Comparison of ENCODE assay signal across 1 cellular context in genomic region chr19:18278521-18279265, GRCh38.
TF ChIP-seq lines count a peak whose summit lies in the region.

No MANE protein-coding gene starts in this region.

TF ChIP-seq in GM12878, 131 proteins besides CTCF, POLR2A, EP300 and RAD21:
- no peak for TF ChIP-seq GATAD2B (conservative IDR thresholded peaks at IDR 0.05; ENCODE audit: low read depth)
- TF ChIP-seq ZBTB40 (IDR thresholded peaks at IDR 0.05; ENCODE audit: borderline replicate concordance), result no peak
- no peak for TF ChIP-seq IKZF1 (conservative IDR thresholded peaks at IDR 0.05)
- no peak for TF ChIP-seq E2F4 (IDR thresholded peaks at IDR 0.05; ENCODE audit: low read depth, low read length)
- TF ChIP-seq IRF5 (IDR thresholded peaks at IDR 0.05; ENCODE audit: borderline replicate concordance), result no peak
- TF ChIP-seq NFXL1 (IDR thresholded peaks at IDR 0.05; ENCODE audit: borderline replicate concordance), result 0 out of 2 replicates have a peak, but pooled peaks have one; percentile 84
- no peak for TF ChIP-seq TCF7 (IDR thresholded peaks at IDR 0.05; ENCODE audit: borderline replicate concordance)
- no peak for TF ChIP-seq HDAC2 (IDR thresholded peaks at IDR 0.05)
- no peak for TF ChIP-seq KLF5 (IDR thresholded peaks at IDR 0.05; ENCODE audit: partially characterized antibody)
- no peak for TF ChIP-seq ATF2 (IDR thresholded peaks at IDR 0.05; ENCODE audit: low read length)
- TF ChIP-seq FOXK2 (IDR thresholded peaks at IDR 0.05), result no peak
- TF ChIP-seq BACH1 (IDR thresholded peaks at IDR 0.05; ENCODE audit: borderline replicate concordance), result peak; percentile 11; the same call in 1 of the 2 replicates
- 0 out of 2 replicates have a peak, but pooled peaks have one; percentile 25 for TF ChIP-seq MXI1 (IDR thresholded peaks at IDR 0.05; ENCODE audit: low read depth, low read length)
- no peak for TF ChIP-seq STAT3 (IDR thresholded peaks at IDR 0.05; ENCODE audit: low read depth, low read length)
- no peak for TF ChIP-seq SMAD5 (IDR thresholded peaks at IDR 0.05; ENCODE audit: low read depth)
- TF ChIP-seq HDGF (IDR thresholded peaks at IDR 0.05), result no peak
- TF ChIP-seq SREBF2 (IDR thresholded peaks at IDR 0.05; ENCODE audit: low read length), result no peak
- no peak for TF ChIP-seq MYC (IDR thresholded peaks at IDR 0.05; ENCODE audit: insufficient read depth, insufficient read length, insufficient replicate concordance, low read length, severe bottlenecking)
- TF ChIP-seq SRF (IDR thresholded peaks at IDR 0.05; ENCODE audit: low read depth in 2 of 2, low read length in 2 of 2), result no peak
- no peak for TF ChIP-seq SP1 (IDR thresholded peaks at IDR 0.05; ENCODE audit: low read depth, low read length)
- no peak for TF ChIP-seq NBN (IDR thresholded peaks at IDR 0.05)
- no peak for TF ChIP-seq ZNF384 (IDR thresholded peaks at IDR 0.05; ENCODE audit: borderline replicate concordance, low read depth, low read length)
- TF ChIP-seq ZBED1 (IDR thresholded peaks at IDR 0.05; ENCODE audit: borderline replicate concordance), result peak; percentile 10; the same call in 1 of the 2 replicates
- no peak for TF ChIP-seq CEBPB (IDR thresholded peaks at IDR 0.05; ENCODE audit: borderline replicate concordance in 1 of 2, low read depth in 2 of 2, low read length in 2 of 2)
- TF ChIP-seq NFYA (IDR thresholded peaks at IDR 0.05; ENCODE audit: borderline replicate concordance, low read depth, low read length), result no peak
- TF ChIP-seq RFX5 (IDR thresholded peaks at IDR 0.05; ENCODE audit: low read depth, low read length), result no peak
- TF ChIP-seq SMAD1 (IDR thresholded peaks at IDR 0.05; ENCODE audit: low read depth, partially characterized antibody), result no peak
- no peak for TF ChIP-seq ETV6 (conservative IDR thresholded peaks at IDR 0.05 in 1 of 2, IDR thresholded peaks at IDR 0.05 in 1 of 2; ENCODE audit: borderline replicate concordance in 1 of 2, low read depth in 1 of 2)
- TF ChIP-seq POLR2AphosphoS5 (IDR thresholded peaks at IDR 0.05; ENCODE audit: low read length), result peak; percentile 18
- TF ChIP-seq MTA2 (IDR thresholded peaks at IDR 0.05; ENCODE audit: low read depth), result no peak
- no peak for TF ChIP-seq STAT1 (conservative IDR thresholded peaks at IDR 0.05)
- no peak for TF ChIP-seq MTA3 (IDR thresholded peaks at IDR 0.05; ENCODE audit: borderline replicate concordance, low read length)
- no peak for TF ChIP-seq NRF1 (conservative IDR thresholded peaks at IDR 0.05; ENCODE audit: low read depth, low read length)
- TF ChIP-seq RBBP5 (conservative IDR thresholded peaks at IDR 0.05), result no peak
- TF ChIP-seq CHD1 (IDR thresholded peaks at IDR 0.05; ENCODE audit: low read depth, low read length), result no peak
- TF ChIP-seq NR2C1 (IDR thresholded peaks at IDR 0.05), result no peak
- TF ChIP-seq POU2F2 (IDR thresholded peaks at IDR 0.05; ENCODE audit: borderline replicate concordance, low read depth, low read length), result no peak; the same call in 2 of the 3 replicates
- 0 out of 2 replicates have a peak, but pooled peaks have one; percentile 4 for TF ChIP-seq SMC3 (IDR thresholded peaks at IDR 0.05; ENCODE audit: borderline replicate concordance, low read length)
- TF ChIP-seq RUNX3 (IDR thresholded peaks at IDR 0.05; ENCODE audit: low read length), result 0 out of 2 replicates have a peak, but pooled peaks have one; percentile 2
TF ChIP-seq in GM12878: peak in this region for 7.
